In the genomic region with DNA sequence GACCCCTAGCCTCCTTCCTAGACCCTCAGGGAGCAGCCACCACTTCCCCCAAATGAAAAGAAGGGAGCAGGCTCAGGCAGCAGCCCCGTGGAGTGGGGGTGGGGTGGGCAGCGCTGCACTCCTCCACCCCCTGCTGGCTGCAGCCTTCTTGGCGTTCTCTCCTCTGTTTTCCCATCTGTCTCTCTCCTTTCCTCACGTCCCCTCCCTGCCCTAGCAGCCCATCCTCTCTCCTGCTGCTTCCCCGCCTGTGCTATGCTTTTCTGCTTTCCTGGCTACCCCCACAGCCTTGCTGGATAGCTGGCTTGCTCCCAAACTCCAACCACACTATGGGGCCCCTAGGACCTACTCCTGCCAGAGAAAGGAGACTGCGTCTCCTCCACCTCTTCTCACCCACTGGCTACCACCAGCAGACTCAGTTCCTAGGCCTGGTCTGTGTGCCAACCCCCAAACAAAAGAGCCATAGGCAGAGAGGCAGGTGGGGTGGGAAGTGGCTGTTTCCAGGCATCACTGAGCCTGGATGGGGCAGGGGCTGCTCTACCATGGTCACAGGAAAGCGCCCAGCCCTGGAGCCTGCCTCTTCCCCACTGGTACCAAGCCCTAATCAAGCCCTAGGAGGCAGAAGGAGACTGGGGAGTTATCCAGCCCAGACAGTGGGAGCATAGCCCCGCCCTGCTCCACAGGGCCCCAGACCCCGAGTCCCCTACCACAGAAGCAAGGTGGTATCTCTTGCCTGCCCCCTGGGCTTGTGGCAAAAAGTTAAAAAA, we compare ENCODE assay signal across 1 cellular context.
TF ChIP-seq lines count a peak whose summit lies in the region.

No MANE protein-coding gene starts in this region.

TF ChIP-seq in A549, 52 proteins besides CTCF, POLR2A, EP300 and RAD21:
- no peak for TF ChIP-seq ZC3H11A (IDR thresholded peaks at IDR 0.05)
- TF ChIP-seq SMC3 (IDR thresholded peaks at IDR 0.05): 0 out of 3 replicates have a peak, but pooled peaks have one; percentile 10
TF ChIP-seq in A549: peak in this region for 1.
